13 cellular contexts compared by ENCODE assay signal in the genomic region with DNA sequence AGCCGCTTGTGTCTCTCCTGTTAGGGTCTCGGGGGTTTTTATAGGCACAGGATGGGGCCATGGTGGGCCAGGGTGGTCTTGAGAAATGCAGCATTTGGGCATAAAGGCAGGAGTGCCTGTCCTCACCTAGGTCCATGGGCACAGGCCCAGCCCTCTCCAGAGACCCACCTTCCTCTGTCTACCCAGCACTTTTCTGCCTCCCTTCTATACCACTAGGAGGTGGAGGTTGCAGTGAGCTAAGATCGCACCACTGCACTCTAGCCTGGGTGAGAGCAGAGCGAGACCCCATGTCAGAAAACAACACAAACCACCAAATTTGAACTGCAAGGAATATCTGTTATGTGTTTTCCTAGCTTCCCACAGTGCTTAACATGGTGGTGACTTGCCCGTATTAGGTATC.
"Had no signal": no experiment of that assay in that cellular context is flagged by ENCODE, and none has a peak within 500 bp of the region (broad histone marks: within the 10 kb centered on the region; RNA-seq: fewer than 3 reads in every experiment).

No MANE protein-coding gene starts in this region.

- H3K4me1 ChIP-seq: gastrocnemius medialis, prostate gland, testis had no signal

- H3K27me3 Mint-ChIP-seq: activated CD8-positive, alpha-beta T cell treated with anti-CD3 and anti-CD28 coated beads for 36 hours had no signal

- H3K36me3 ChIP-seq: gastrocnemius medialis, heart right ventricle, prostate gland had no signal

- H3K9me3 ChIP-seq: gastrocnemius medialis, heart right ventricle, prostate gland, testis had no signal

- H3K36me3 Mint-ChIP-seq: natural killer cell had no signal

- DNase-seq: activated CD8-positive, alpha-beta memory T cell treated with anti-CD3 and anti-CD28 coated beads, Interleukin-2, amount 50 U/mL, for 4 hours; activated CD8-positive, alpha-beta T cell treated with anti-CD3 and anti-CD28 coated beads for 36 hours; activated T-cell treated with anti-CD3 and anti-CD28 coated beads, Interleukin-2, amount 50 U/mL, for 72 hours; gastrocnemius medialis; heart right ventricle; natural killer cell; occipital lobe; stimulated activated CD4-positive, alpha-beta T cell treated with anti-CD3 and anti-CD28 coated beads, Interleukin-12 subunit alpha, Interleukin-12 subunit beta, amount 100 ng/mL, for 4 hours; stimulated activated naive CD4-positive, alpha-beta T cell treated with Interleukin-2 at 50 U/mL for 16 hours; testis had no signal

- H3K27me3 ChIP-seq: cardiac muscle cell, gastrocnemius medialis, heart right ventricle, testis had no signal

- H3K9me3 Mint-ChIP-seq: natural killer cell had no signal

- H3K4me3 ChIP-seq: cardiac muscle cell, gastrocnemius medialis, heart right ventricle, prostate gland, testis had no signal

- H3K27ac ChIP-seq: cardiac muscle cell, gastrocnemius medialis, heart right ventricle, prostate gland, testis had no signal

- H3K27ac Mint-ChIP-seq: activated CD8-positive, alpha-beta T cell treated with anti-CD3 and anti-CD28 coated beads for 36 hours; activated T-cell treated with anti-CD3 and anti-CD28 coated beads, Interleukin-2, amount 50 U/mL, for 72 hours; natural killer cell; T-helper 2 cell treated with Interferon-gamma antibody and Interleukin-4, amounts not matched to agents 5 μg/mL and 100 μg/mL, for 36 hours had no signal

- H3K4me3 Mint-ChIP-seq: activated CD8-positive, alpha-beta T cell treated with anti-CD3 and anti-CD28 coated beads for 36 hours; activated T-cell treated with anti-CD3 and anti-CD28 coated beads, Interleukin-2, amount 50 U/mL, for 72 hours; natural killer cell; T-helper 2 cell treated with Interferon-gamma antibody and Interleukin-4, amounts not matched to agents 5 μg/mL and 100 μg/mL, for 36 hours had no signal
